In genomic region chr2:112275314-112275886, GRCh38 we compare ENCODE assay signal across 8 cellular contexts. TPM values are rescaled to one million over a fixed set of nuclear protein-coding genes. Genes with fewer than 3 reads are reported as not detected.
DNase-seq lines count a peak whose midpoint lies in the region; ATAC-seq and TF ChIP-seq lines count a peak whose summit lies in the region.

Gene ZC3H6, plus strand, starts transcription at chr2:112275597. Its CDS starts 398 bp downstream, at chr2:112275995.

- peak; percentile 99 for TF ChIP-seq POLR2A in right lobe of liver (IDR thresholded peaks at IDR 0.05)

- intact Hi-C loops in right lobe of liver (cut with DNase I) = no loop called here

- H3K4me3 ChIP-seq in right lobe of liver = peak within 1 kb of the TSS; percentile 61 to 78 (median 77)

- peak; percentile 97 for DNase-seq in NCI-H748 (lab: John Stamatoyannopoulos, UW; ENCODE audit: unreplicated experiment)
- DNase-seq in activated CD4-positive, alpha-beta T cell treated with anti-CD3 and anti-CD28 coated beads, Interleukin-2, amount 50 U/mL, for 4 hours = peak; percentile 98 to 99
- peak; percentile 99 for DNase-seq in dermis blood vessel endothelial cell
- DNase-seq in right lobe of liver = peak; percentile 99
- peak; percentile 98 to 100 for DNase-seq in stimulated activated CD4-positive, alpha-beta T cell treated with anti-CD3 and anti-CD28 coated beads, Interleukin-4, amount 100 ng/mL, for 4 hours

- peak within 1 kb of the TSS; percentile 98 for H3K27ac ChIP-seq in C4-2B
- H3K27ac ChIP-seq in right lobe of liver = peak within 1 kb of the TSS; percentile 100

- H3K36me3 ChIP-seq in right lobe of liver = no peaks in the 10 kb centered on the region

- H3K27me3 ChIP-seq in right lobe of liver = no peaks in the 10 kb centered on the region

- H3K9me3 ChIP-seq in right lobe of liver = no peaks in the 10 kb centered on the region

- no peak; the same call in 1 of the 2 replicates for TF ChIP-seq CTCF in C4-2B (conservative IDR thresholded peaks at IDR 0.05)
- TF ChIP-seq CTCF in right lobe of liver (IDR thresholded peaks at IDR 0.05) = peak in 3 of 4 donors; percentile 15 to 23 (median 22)

- 0% methylated on average over 39 of the region's 59 CpGs for WGBS in right lobe of liver (ENCODE audit: insufficient coverage, low coverage, low lambda C conversion rate, missing lambda C conversion rate)

- peaks cover 0 to 15% (median 3%) of the 10 kb centered on the region in 4 donors for H3K4me1 ChIP-seq in right lobe of liver

- peak; percentile 96 for ATAC-seq in GM19351 (IDR thresholded peaks at IDR 0.05; ENCODE audit: unreplicated experiment)
- ATAC-seq in HG03521 (IDR thresholded peaks at IDR 0.05; ENCODE audit: unreplicated experiment) = peak; percentile 93
- peak; percentile 94 to 97 (median 95) for ATAC-seq in right lobe of liver

RNA-seq across cellular contexts. Expression of gene ZC3H6, which starts in this region (rescaled TPM):
- 2.0 and 4.2 TPM in 2 replicates for total RNA-seq in dermis blood vessel endothelial cell
- total RNA-seq in right lobe of liver = 1 to 10 TPM; 1.2 to 4.3 (median 2.5) TPM

Comparison
In these comparisons a context has a peak if more than half of its experiments do, and no peak if none do; other contexts are left out.
1. Peak in every context shown above with its lines: DNase-seq, ATAC-seq, H3K4me3 ChIP-seq and H3K27ac ChIP-seq.